In the genomic region with DNA sequence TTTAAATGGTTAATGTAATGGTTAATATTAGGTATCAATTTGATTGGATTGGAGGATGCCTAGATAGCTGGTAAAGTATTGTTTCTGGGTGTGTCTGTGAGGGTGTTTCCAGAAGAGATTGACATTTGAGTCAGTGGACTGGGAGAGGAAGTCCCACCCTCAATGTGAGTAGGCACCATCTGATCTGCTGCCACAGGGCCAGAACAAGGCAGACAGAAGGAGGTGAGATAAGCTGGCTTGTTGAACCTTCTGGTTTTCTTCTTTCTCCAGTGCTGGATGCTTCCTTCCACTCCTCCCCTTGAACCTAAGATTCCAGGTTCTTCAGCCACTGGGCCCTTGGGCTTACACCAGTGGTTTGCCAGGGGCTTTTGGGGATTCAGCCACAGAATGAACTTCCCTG, we compare ENCODE assay signal across 19 cellular contexts.
"Had no signal": no experiment of that assay in that cellular context is flagged by ENCODE, and none has a peak within 500 bp of the region (broad histone marks: within the 10 kb centered on the region; RNA-seq: fewer than 3 reads in every experiment).

No MANE protein-coding gene starts in this region.

- H3K4me3 Mint-ChIP-seq: activated CD4-positive, alpha-beta memory T cell treated with anti-CD3 and anti-CD28 coated beads, Interleukin-2, amount 10 ng/mL, durations not matched to agents 7 days and 5 days; activated CD4-positive, alpha-beta T cell treated with anti-CD3 and anti-CD28 coated beads, Interleukin-2, amount 10 ng/mL, durations not matched to agents 24 days and 14 days; activated naive CD4-positive, alpha-beta T cell treated with anti-CD3 and anti-CD28 coated beads, Interleukin-2, amount 10 ng/mL, durations not matched to agents 7 days and 5 days; memory B cell; neural crest cell; stimulated activated naive CD8-positive, alpha-beta T cell treated with anti-CD3 and anti-CD28 coated beads, Interleukin-15, Interleukin-2, amounts not matched to agents 100 ng/mL and 50 ng/mL, for 24 hours had no signal

- H3K4me1 Mint-ChIP-seq: activated CD4-positive, alpha-beta memory T cell treated with anti-CD3 and anti-CD28 coated beads, Interleukin-2, amount 10 ng/mL, durations not matched to agents 7 days and 5 days; activated CD4-positive, alpha-beta T cell treated with anti-CD3 and anti-CD28 coated beads, Interleukin-2, amount 10 ng/mL, durations not matched to agents 24 days and 14 days; activated naive CD4-positive, alpha-beta T cell treated with anti-CD3 and anti-CD28 coated beads, Interleukin-2, amount 10 ng/mL, durations not matched to agents 7 days and 5 days; memory B cell; neural crest cell had no signal

- H3K9me3 Mint-ChIP-seq: activated CD4-positive, alpha-beta memory T cell treated with anti-CD3 and anti-CD28 coated beads, Interleukin-2, amount 10 ng/mL, durations not matched to agents 7 days and 5 days; activated CD4-positive, alpha-beta T cell treated with anti-CD3 and anti-CD28 coated beads, Interleukin-2, amount 10 ng/mL, durations not matched to agents 24 days and 14 days; activated naive CD4-positive, alpha-beta T cell treated with anti-CD3 and anti-CD28 coated beads, Interleukin-2, amount 10 ng/mL, durations not matched to agents 7 days and 5 days; memory B cell; neural crest cell; stimulated activated naive CD8-positive, alpha-beta T cell treated with anti-CD3 and anti-CD28 coated beads, Interleukin-15, Interleukin-2, amounts not matched to agents 100 ng/mL and 50 ng/mL, for 24 hours had no signal

- H3K27ac Mint-ChIP-seq: activated CD4-positive, alpha-beta memory T cell treated with anti-CD3 and anti-CD28 coated beads, Interleukin-2, amount 10 ng/mL, durations not matched to agents 7 days and 5 days; activated CD4-positive, alpha-beta T cell treated with anti-CD3 and anti-CD28 coated beads, Interleukin-2, amount 10 ng/mL, durations not matched to agents 24 days and 14 days; activated naive CD4-positive, alpha-beta T cell treated with anti-CD3 and anti-CD28 coated beads, Interleukin-2, amount 10 ng/mL, durations not matched to agents 7 days and 5 days; memory B cell; stimulated activated naive CD8-positive, alpha-beta T cell treated with anti-CD3 and anti-CD28 coated beads, Interleukin-15, Interleukin-2, amounts not matched to agents 100 ng/mL and 50 ng/mL, for 24 hours had no signal

- H3K27me3 Mint-ChIP-seq: activated CD4-positive, alpha-beta memory T cell treated with anti-CD3 and anti-CD28 coated beads, Interleukin-2, amount 10 ng/mL, durations not matched to agents 7 days and 5 days; activated CD4-positive, alpha-beta T cell treated with anti-CD3 and anti-CD28 coated beads, Interleukin-2, amount 10 ng/mL, durations not matched to agents 24 days and 14 days; activated naive CD4-positive, alpha-beta T cell treated with anti-CD3 and anti-CD28 coated beads, Interleukin-2, amount 10 ng/mL, durations not matched to agents 7 days and 5 days; memory B cell; stimulated activated naive CD8-positive, alpha-beta T cell treated with anti-CD3 and anti-CD28 coated beads, Interleukin-15, Interleukin-2, amounts not matched to agents 100 ng/mL and 50 ng/mL, for 24 hours had no signal

- H3K9me3 ChIP-seq: prostate gland, thyroid gland had no signal

- H3K36me3 ChIP-seq: heart right ventricle, prostate gland, thyroid gland had no signal

- H3K4me1 ChIP-seq: heart right ventricle, prostate gland, thyroid gland had no signal

- ATAC-seq: heart right ventricle, left colon, mucosa of descending colon, right cardiac atrium had no signal

- DNase-seq: activated CD4-positive, alpha-beta memory T cell treated with anti-CD3 and anti-CD28 coated beads, Interleukin-2, amount 10 ng/mL, durations not matched to agents 7 days and 5 days; activated CD4-positive, alpha-beta T cell treated with anti-CD3 and anti-CD28 coated beads, Interleukin-2, amount 10 ng/mL, durations not matched to agents 24 days and 14 days; activated CD4-positive, CD25-positive, alpha-beta regulatory T cell; activated effector memory CD4-positive, alpha-beta T cell treated with anti-CD3 and anti-CD28 coated beads, Interleukin-2, amount 50 U/mL, for 16 hours; activated naive CD4-positive, alpha-beta T cell treated with anti-CD3 and anti-CD28 coated beads, Interleukin-2, amount 10 ng/mL, durations not matched to agents 7 days and 5 days; cerebellar nuclear complex; heart right ventricle; left colon; mucosa of descending colon; right cardiac atrium; stimulated activated CD4-positive, alpha-beta T cell treated with anti-CD3 and anti-CD28 coated beads, Interleukin-12 subunit alpha, Interleukin-12 subunit beta, amount 100 ng/mL, for 4 hours; stimulated activated CD4-positive, alpha-beta T cell treated with anti-CD3 and anti-CD28 coated beads, Interleukin-4, amount 100 ng/mL, for 4 hours; substantia nigra; thyroid gland had no signal

- H3K27me3 ChIP-seq: heart right ventricle, thyroid gland had no signal

- H3K36me3 Mint-ChIP-seq: activated naive CD4-positive, alpha-beta T cell treated with anti-CD3 and anti-CD28 coated beads, Interleukin-2, amount 10 ng/mL, durations not matched to agents 7 days and 5 days; memory B cell had no signal

- H3K27ac ChIP-seq: coronary artery, heart right ventricle, prostate gland, thyroid gland had no signal

- H3K4me3 ChIP-seq: coronary artery, heart right ventricle, mucosa of descending colon, prostate gland, thyroid gland had no signal
